In the genomic region with DNA sequence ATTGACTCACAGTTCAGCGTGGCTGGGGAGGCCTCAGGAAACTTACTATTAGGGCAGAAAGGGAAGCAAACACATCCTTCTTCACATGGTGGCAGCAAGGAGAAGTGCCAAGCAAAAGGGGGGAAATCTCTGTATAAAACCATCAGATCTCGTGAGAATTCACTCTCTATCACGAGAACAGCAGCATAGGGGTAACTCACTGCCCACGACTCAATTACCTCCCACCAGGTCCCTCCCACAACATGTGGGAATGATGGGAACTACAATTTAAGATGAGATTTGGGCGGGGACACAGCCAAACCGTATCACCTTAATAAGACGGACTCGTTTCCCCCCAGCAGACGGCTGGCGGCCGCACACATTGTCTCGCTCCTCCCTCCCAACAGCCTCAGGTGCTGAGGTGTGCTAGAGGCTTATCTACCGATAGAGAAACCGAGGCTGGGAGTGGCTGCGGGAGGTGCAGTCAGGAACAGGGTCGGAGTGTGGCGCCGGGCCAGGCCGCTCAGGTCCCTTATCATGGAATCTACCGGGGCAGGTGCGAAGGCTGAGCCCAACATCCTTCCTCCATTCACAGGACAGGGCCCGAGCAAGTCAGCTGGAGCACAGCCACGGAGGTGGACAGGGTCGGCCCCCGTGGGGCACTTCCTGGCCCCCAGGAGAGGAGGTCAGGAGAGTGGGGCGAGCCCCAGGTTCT, we compare ENCODE assay signal across 21 cellular contexts. TPM values are rescaled to one million over a fixed set of nuclear protein-coding genes. Genes with fewer than 3 reads are reported as not detected.
"Had no signal": no experiment of that assay in that cellular context is flagged by ENCODE, and none has a peak within 500 bp of the region (broad histone marks: within the 10 kb centered on the region; RNA-seq: fewer than 3 reads in every experiment).

No MANE protein-coding gene starts in this region.

- H3K9me3 Mint-ChIP-seq: activated CD8-positive, alpha-beta T cell treated with anti-CD3 and anti-CD28 coated beads for 36 hours; activated naive CD4-positive, alpha-beta T cell treated with anti-CD3 and anti-CD28 coated beads for 36 hours; memory B cell; natural killer cell; stimulated activated naive CD8-positive, alpha-beta T cell treated with anti-CD3 and anti-CD28 coated beads, Interleukin-15, amount 100 ng/mL, for 72 hours; T-cell had no signal

- H3K36me3 ChIP-seq: adrenal gland, cardiac muscle cell, left lung, right atrium auricular region had no signal

- H3K4me3 Mint-ChIP-seq: activated CD8-positive, alpha-beta T cell treated with anti-CD3 and anti-CD28 coated beads for 36 hours; activated naive CD4-positive, alpha-beta T cell treated with anti-CD3 and anti-CD28 coated beads for 36 hours; memory B cell; natural killer cell; stimulated activated naive CD8-positive, alpha-beta T cell treated with anti-CD3 and anti-CD28 coated beads, Interleukin-15, amount 100 ng/mL, for 72 hours; T-cell had no signal

- DNase-seq: activated CD8-positive, alpha-beta T cell treated with anti-CD3 and anti-CD28 coated beads for 36 hours; activated naive CD4-positive, alpha-beta T cell treated with anti-CD3 and anti-CD28 coated beads for 36 hours; activated T-cell treated with anti-CD3 and anti-CD28 coated beads, Interleukin-2, amount 50 U/mL, for 48 hours; adrenal gland; natural killer cell; nucleus accumbens; stimulated activated naive CD8-positive, alpha-beta T cell treated with anti-CD3 and anti-CD28 coated beads, Interleukin-15, amount 100 ng/mL, for 72 hours; T-cell; testis had no signal

- H3K36me3 Mint-ChIP-seq: memory B cell, natural killer cell, T-cell had no signal

- H2AFZ ChIP-seq: hepatocyte had no signal

- H3K4me1 ChIP-seq: adrenal gland, right atrium auricular region, testis had no signal

- H3K27ac ChIP-seq: adrenal gland, cardiac muscle cell, hepatocyte, left lung, right atrium auricular region, SK-N-MC, testis, VCaP had no signal

- H3K4me2 ChIP-seq: hepatocyte, smooth muscle cell had no signal

- H3K4me1 Mint-ChIP-seq: memory B cell; natural killer cell; stimulated activated naive CD8-positive, alpha-beta T cell treated with anti-CD3 and anti-CD28 coated beads, Interleukin-15, amount 100 ng/mL, for 72 hours had no signal

- H3K4me3 ChIP-seq: adrenal gland, cardiac muscle cell, hepatocyte, left lung, right atrium auricular region, SK-N-MC, smooth muscle cell, testis had no signal

- H3K27ac Mint-ChIP-seq: activated CD8-positive, alpha-beta T cell treated with anti-CD3 and anti-CD28 coated beads for 36 hours; activated naive CD4-positive, alpha-beta T cell treated with anti-CD3 and anti-CD28 coated beads for 36 hours; memory B cell; natural killer cell; progenitor cell of endocrine pancreas; stimulated activated naive CD8-positive, alpha-beta T cell treated with anti-CD3 and anti-CD28 coated beads, Interleukin-15, amount 100 ng/mL, for 72 hours; T-cell had no signal

- H3K27me3 Mint-ChIP-seq: activated CD8-positive, alpha-beta T cell treated with anti-CD3 and anti-CD28 coated beads for 36 hours; stimulated activated naive CD8-positive, alpha-beta T cell treated with anti-CD3 and anti-CD28 coated beads, Interleukin-15, amount 100 ng/mL, for 72 hours had no signal

- H3K27me3 ChIP-seq: adrenal gland, cardiac muscle cell, hepatocyte, right atrium auricular region, testis had no signal

- H3K9me3 ChIP-seq: adrenal gland, left lung, right atrium auricular region, testis had no signal

- ATAC-seq: activated CD8-positive, alpha-beta T cell treated with anti-CD3 and anti-CD28 coated beads for 36 hours; esophagus mucosa; left lung; natural killer cell; stimulated activated naive CD8-positive, alpha-beta T cell treated with anti-CD3 and anti-CD28 coated beads, Interleukin-15, amount 100 ng/mL, for 72 hours; T-cell had no signal

RNA-seq across cellular contexts. Expression of gene ZG16B, which starts 4.9 kb away (rescaled TPM):
- total RNA-seq: cardiac muscle cell, progenitor cell of endocrine pancreas, smooth muscle cell had no signal
- polyA plus RNA-seq: cardiac muscle cell, smooth muscle cell had no signal

RNA-seq across cellular contexts. Expression of gene PRSS21, which starts 8.2 kb away (rescaled TPM):
- total RNA-seq: cardiac muscle cell, hepatocyte, progenitor cell of endocrine pancreas, right atrium auricular region, smooth muscle cell, urinary bladder had no signal
- polyA plus RNA-seq: cardiac muscle cell, hepatocyte, smooth muscle cell had no signal

RNA-seq across cellular contexts. Expression of gene PRSS41, which starts 26.9 kb away (rescaled TPM):
- total RNA-seq: activated CD8-positive, alpha-beta T cell treated with anti-CD3 and anti-CD28 coated beads for 36 hours; activated naive CD4-positive, alpha-beta T cell treated with anti-CD3 and anti-CD28 coated beads for 36 hours; adrenal gland; cardiac muscle cell; esophagus mucosa; hepatocyte; left lung; progenitor cell of endocrine pancreas; right atrium auricular region; smooth muscle cell; T-cell; urinary bladder had no signal
- polyA plus RNA-seq: adrenal gland, cardiac muscle cell, hepatocyte, keratinocyte, smooth muscle cell, urinary bladder had no signal

RNA-seq across cellular contexts. Expression of gene PRSS22, which starts 32.8 kb away (rescaled TPM):
- total RNA-seq: activated CD8-positive, alpha-beta T cell treated with anti-CD3 and anti-CD28 coated beads for 36 hours; activated naive CD4-positive, alpha-beta T cell treated with anti-CD3 and anti-CD28 coated beads for 36 hours; cardiac muscle cell; right atrium auricular region; testis had no signal
- polyA plus RNA-seq: cardiac muscle cell had no signal

RNA-seq across cellular contexts. Expression of gene PRSS33, which starts 37.8 kb away (rescaled TPM):
- total RNA-seq: adrenal gland, cardiac muscle cell, esophagus mucosa, hepatocyte, left lung, right atrium auricular region, smooth muscle cell, T-cell, urinary bladder had no signal
- polyA plus RNA-seq: adrenal gland, cardiac muscle cell, hepatocyte, keratinocyte, smooth muscle cell, urinary bladder had no signal
